In genomic region chr16:29972992-29973383, GRCh38 we compare ENCODE assay signal across 8 cellular contexts. TPM values are rescaled to one million over a fixed set of nuclear protein-coding genes. Genes with fewer than 3 reads are reported as not detected.
DNase-seq lines count a peak whose midpoint lies in the region; ATAC-seq, FAIRE-seq and TF ChIP-seq lines count a peak whose summit lies in the region.

No MANE protein-coding gene starts in this region.

- no peak for DNase-seq in T-cell
- DNase-seq in epithelial cell of prostate (ENCODE audit: low read depth, low spot score): no peak
- no peak for DNase-seq in sigmoid colon
- no peak for DNase-seq in cerebellar cortex (ENCODE audit: low spot score)
- no peak for DNase-seq in mesenteric fat pad (ENCODE audit: low spot score)
- DNase-seq in urothelium cell line (ENCODE audit: low spot score): no peak
- no peak for DNase-seq in DMS153 (lab: John Stamatoyannopoulos, UW)

- TF ChIP-seq EP300 in sigmoid colon (IDR thresholded peaks at IDR 0.05): no peak

- peaks cover 23 to 41% (median 36%) of the 10 kb centered on the region in 3 donors for H3K4me1 Mint-ChIP-seq in T-cell

- H3K4me2 ChIP-seq in DOHH2 (ENCODE audit: low read length): 0 out of 2 replicates have a peak overlapping the region, but pooled peaks have one; percentile 2

- H3K27ac ChIP-seq in DOHH2 (ENCODE audit: low read depth, low read length) (no peak overlapping the region), epithelial cell of prostate (peak overlapping the region; percentile 71), sigmoid colon (peak overlapping the region; percentile 91 to 93 (median 92))

- H3K36me3 ChIP-seq in DOHH2 (ENCODE audit: control insufficient read depth, low read length): peaks cover 55% of the 10 kb centered on the region
- peaks cover 10 to 41% (median 13%) of the 10 kb centered on the region in 4 donors for H3K36me3 ChIP-seq in sigmoid colon

- no peak for FAIRE-seq in urothelium cell line (lab: Jason Lieb, UNC)

- WGBS in sigmoid colon, 2 donors: 72 to 75% methylated on average over 6 of the region's 6 CpGs

- CTCF ChIA-PET in T-cell (lab: Charles Lee): interaction anchor here (0.5 to 3.9 kb wide), 8 partner anchors 11 to 273 kb away, joined by 3 to 22 read pairs (median 5); partner anchors contain the start of genes KCTD13 (in 1 of the 2), PAGR1 (in 1 of the 2) and TMEM219 (in 1 of the 2)

- ATAC-seq in T-cell (replicated peaks in 1 of 4): no peak

- H3K9me3 ChIP-seq in DOHH2 (ENCODE audit: control insufficient read depth, insufficient read depth, low read length) (peaks cover 7% of the 10 kb centered on the region; the same call in 1 of the 2 replicates), sigmoid colon (no peaks in the 10 kb centered on the region)

- H3K9me2 ChIP-seq in DOHH2 (replicated peaks; ENCODE audit: control insufficient read depth, low read length): no peaks in the 10 kb centered on the region

- H3K9me3 Mint-ChIP-seq in T-cell: no peaks in the 10 kb centered on the region

- 0 out of 2 replicates have a peak, but pooled peaks cover 6% of the 10 kb centered on the region for H3F3A ChIP-seq in DOHH2 (ENCODE audit: control insufficient read depth, insufficient read depth)

- H3K27me3 Mint-ChIP-seq in T-cell: no peaks in the 10 kb centered on the region

- H3K36me3 Mint-ChIP-seq in T-cell: peaks cover 16% of the 10 kb centered on the region

- peak overlapping the region; percentile 89 to 93 for H3K27ac Mint-ChIP-seq in T-cell

- peaks cover 43% of the 10 kb centered on the region for H3K79me2 ChIP-seq in DOHH2 (ENCODE audit: control insufficient read depth, low read length)

- H3K4me3 ChIP-seq in DOHH2 (ENCODE audit: low read length) (no peak overlapping the region), sigmoid colon (peak overlapping the region in 2 of 4 donors; percentile 82 to 86)

- H3K27me3 ChIP-seq in DOHH2 (ENCODE audit: control insufficient read depth, low read length) (no peaks in the 10 kb centered on the region), sigmoid colon (no peaks in the 10 kb centered on the region)

- peaks cover 10% of the 10 kb centered on the region for H4K20me1 ChIP-seq in DOHH2 (ENCODE audit: control insufficient read depth, insufficient read depth, low read depth, low read length)

- H3K4me3 Mint-ChIP-seq in T-cell: peak overlapping the region; percentile 85 to 97 (median 90)

- intact Hi-C loops in sigmoid colon (cut with DNase I): loop anchor here (1.0 to 5.0 kb wide), 2 partner anchors 22 to 156 kb away; partner anchors contain the start of genes HIRIP3 and PAGR1

- H3K4me1 ChIP-seq in DOHH2 (ENCODE audit: control insufficient read depth, low read length) (peaks cover 30% of the 10 kb centered on the region), sigmoid colon (peaks cover 0 to 34% (median 31%) of the 10 kb centered on the region in 4 donors)

- POLR2A ChIA-PET in T-cell (lab: Charles Lee): interaction anchor here (0.7 to 1.1 kb wide), 6 partner anchors 10 to 96 kb away, joined by 3 to 7 read pairs (median 4); partner anchors contain the start of genes TMEM219 (in 2 of the 2) and KCTD13 (in 1 of the 2)

- no peak for TF ChIP-seq POLR2A in sigmoid colon (IDR thresholded peaks at IDR 0.05)

- TF ChIP-seq CTCF in DOHH2 (IDR thresholded peaks at IDR 0.05; ENCODE audit: low read depth, low read length, poor library complexity, severe bottlenecking) (no peak), sigmoid colon (IDR thresholded peaks at IDR 0.05) (no peak)

RNA-seq across cellular contexts. Expression of gene TAOK2, which starts 0.7 kb away (rescaled TPM):
- total RNA-seq in T-cell: 10 to 100 TPM; 26.1 to 58.3 (median 55.9) TPM
- 10 to 100 TPM; 26.8 to 38.5 (median 29.7) TPM for total RNA-seq in sigmoid colon
- 10 to 100 TPM in 2 of 3 donors, 1 to 10 TPM in 1; 9.0 to 42.2 (median 12.7) TPM for polyA plus RNA-seq in sigmoid colon
- 49.8 TPM for total RNA-seq in mesenteric fat pad

RNA-seq across cellular contexts. Expression of gene TMEM219, which starts 11.1 kb away (rescaled TPM):
- total RNA-seq in T-cell (10 to 100 TPM; 66.7 to 93.9 (median 80.4) TPM), sigmoid colon (100 to 1,000 TPM; 103 to 136 (median 112) TPM), mesenteric fat pad (95.8 TPM)
- 100 to 1,000 TPM; 178 to 314 (median 297) TPM for polyA plus RNA-seq in sigmoid colon

RNA-seq across cellular contexts. Expression of gene HIRIP3, which starts 22.4 kb away (rescaled TPM):
- total RNA-seq in T-cell: 10 to 100 TPM; 15.0 to 22.8 (median 20.3) TPM
- total RNA-seq in sigmoid colon: 10 to 100 TPM; 15.8 to 22.7 (median 19.7) TPM
- 10 to 100 TPM in 1 of 3 donors, 1 to 10 TPM in 2; 9.0 to 14.4 (median 9.7) TPM for polyA plus RNA-seq in sigmoid colon
- total RNA-seq in mesenteric fat pad: 11.0 TPM

RNA-seq across cellular contexts. Expression of gene INO80E, which starts 23.1 kb away (rescaled TPM):
- total RNA-seq in T-cell (100 to 1,000 TPM in 3 of 5 donors, 10 to 100 TPM in 2; 84.8 to 152 (median 128) TPM), sigmoid colon (100 to 1,000 TPM in 1 of 4 donors, 10 to 100 TPM in 3; 49.2 to 174 (median 54.7) TPM), mesenteric fat pad (45.4 TPM)
- polyA plus RNA-seq in sigmoid colon: 10 to 100 TPM; 50.6 to 89.7 (median 60.1) TPM

RNA-seq across cellular contexts. Expression of gene DOC2A, which starts 37.8 kb away (rescaled TPM):
- total RNA-seq in T-cell (under 1 TPM in 4 of 5 donors, not detected in 1; 0.15 to 0.38 (median 0.26) TPM), sigmoid colon (1 to 10 TPM in 1 of 4 donors, under 1 TPM in 1, not detected in 2; 0.36 to 3.9 TPM), mesenteric fat pad (0.42 TPM)
- 1 to 10 TPM in 2 of 3 donors, under 1 TPM in 1; 0.92 to 4.6 (median 1.8) TPM for polyA plus RNA-seq in sigmoid colon
